Comparison of ENCODE assay signal across 9 cellular contexts in genomic region chr10:118808601-118809371, GRCh38.
"Had no signal": no experiment of that assay in that cellular context is flagged by ENCODE, and none has a peak within 500 bp of the region (broad histone marks: within the 10 kb centered on the region; RNA-seq: fewer than 3 reads in every experiment).

No MANE protein-coding gene starts in this region.

- H3K4me1 ChIP-seq: foreskin keratinocyte, pancreas, tibial artery had no signal

- H3K4me3 ChIP-seq: pancreas, tibial artery had no signal

- H3K27ac ChIP-seq: foreskin keratinocyte, pancreas, tibial artery had no signal

- ATAC-seq: activated CD8-positive, alpha-beta T cell treated with anti-CD3 and anti-CD28 coated beads, Interleukin-2, amount 10 ng/mL, durations not matched to agents 7 days and 5 days; foreskin keratinocyte had no signal

- H3K27me3 ChIP-seq: foreskin keratinocyte, pancreas had no signal

- H3K36me3 ChIP-seq: pancreas, tibial artery had no signal

- H3K9me3 ChIP-seq: pancreas, tibial artery had no signal

- DNase-seq: activated CD4-positive, alpha-beta T cell treated with anti-CD3 and anti-CD28 coated beads for 4 hours; activated CD8-positive, alpha-beta memory T cell treated with anti-CD3 and anti-CD28 coated beads, Interleukin-2, amount 50 U/mL, for 48 hours; activated CD8-positive, alpha-beta T cell treated with anti-CD3 and anti-CD28 coated beads, Interleukin-2, amount 10 ng/mL, durations not matched to agents 7 days and 5 days; activated naive CD8-positive, alpha-beta T cell treated with anti-CD3 and anti-CD28 coated beads, Interleukin-2, amount 10 ng/mL, durations not matched to agents 7 days and 5 days; foreskin keratinocyte; left ventricle myocardium superior; mesendoderm; tibial artery had no signal
